Comparison of ENCODE assay signal across 1 cellular context in the genomic region with DNA sequence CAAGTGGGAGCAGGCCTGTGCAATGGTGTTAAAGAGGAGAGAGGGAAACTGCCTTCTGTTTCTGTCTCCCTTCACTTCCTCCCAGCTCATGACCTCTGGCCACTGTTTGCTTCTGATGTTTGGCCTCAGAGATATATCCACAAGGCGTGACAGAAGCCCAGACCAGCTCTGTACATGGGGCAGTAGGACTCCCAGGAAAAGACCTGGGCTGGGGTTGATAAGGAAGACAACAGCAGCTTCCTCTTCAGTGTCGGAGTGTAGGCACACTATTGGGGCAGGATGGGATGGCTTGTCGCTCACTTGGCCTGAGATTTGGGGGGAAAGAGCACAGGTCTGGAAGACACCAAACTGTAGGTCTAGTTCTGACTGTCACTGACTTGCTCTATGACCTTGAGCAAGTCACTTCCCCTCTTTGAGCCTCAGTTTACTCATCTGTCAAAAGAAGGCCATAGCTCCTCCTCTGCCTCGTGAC.
A peak's percentile ranks its signal among the peaks of the same experiment; 100 is the strongest.
TF ChIP-seq lines count a peak whose summit lies in the region.

No MANE protein-coding gene starts in this region.

TF ChIP-seq in K562, 482 proteins besides CTCF, POLR2A, EP300 and RAD21 (continued from another document and continues in another):
- TF ChIP-seq, protein P1, sequence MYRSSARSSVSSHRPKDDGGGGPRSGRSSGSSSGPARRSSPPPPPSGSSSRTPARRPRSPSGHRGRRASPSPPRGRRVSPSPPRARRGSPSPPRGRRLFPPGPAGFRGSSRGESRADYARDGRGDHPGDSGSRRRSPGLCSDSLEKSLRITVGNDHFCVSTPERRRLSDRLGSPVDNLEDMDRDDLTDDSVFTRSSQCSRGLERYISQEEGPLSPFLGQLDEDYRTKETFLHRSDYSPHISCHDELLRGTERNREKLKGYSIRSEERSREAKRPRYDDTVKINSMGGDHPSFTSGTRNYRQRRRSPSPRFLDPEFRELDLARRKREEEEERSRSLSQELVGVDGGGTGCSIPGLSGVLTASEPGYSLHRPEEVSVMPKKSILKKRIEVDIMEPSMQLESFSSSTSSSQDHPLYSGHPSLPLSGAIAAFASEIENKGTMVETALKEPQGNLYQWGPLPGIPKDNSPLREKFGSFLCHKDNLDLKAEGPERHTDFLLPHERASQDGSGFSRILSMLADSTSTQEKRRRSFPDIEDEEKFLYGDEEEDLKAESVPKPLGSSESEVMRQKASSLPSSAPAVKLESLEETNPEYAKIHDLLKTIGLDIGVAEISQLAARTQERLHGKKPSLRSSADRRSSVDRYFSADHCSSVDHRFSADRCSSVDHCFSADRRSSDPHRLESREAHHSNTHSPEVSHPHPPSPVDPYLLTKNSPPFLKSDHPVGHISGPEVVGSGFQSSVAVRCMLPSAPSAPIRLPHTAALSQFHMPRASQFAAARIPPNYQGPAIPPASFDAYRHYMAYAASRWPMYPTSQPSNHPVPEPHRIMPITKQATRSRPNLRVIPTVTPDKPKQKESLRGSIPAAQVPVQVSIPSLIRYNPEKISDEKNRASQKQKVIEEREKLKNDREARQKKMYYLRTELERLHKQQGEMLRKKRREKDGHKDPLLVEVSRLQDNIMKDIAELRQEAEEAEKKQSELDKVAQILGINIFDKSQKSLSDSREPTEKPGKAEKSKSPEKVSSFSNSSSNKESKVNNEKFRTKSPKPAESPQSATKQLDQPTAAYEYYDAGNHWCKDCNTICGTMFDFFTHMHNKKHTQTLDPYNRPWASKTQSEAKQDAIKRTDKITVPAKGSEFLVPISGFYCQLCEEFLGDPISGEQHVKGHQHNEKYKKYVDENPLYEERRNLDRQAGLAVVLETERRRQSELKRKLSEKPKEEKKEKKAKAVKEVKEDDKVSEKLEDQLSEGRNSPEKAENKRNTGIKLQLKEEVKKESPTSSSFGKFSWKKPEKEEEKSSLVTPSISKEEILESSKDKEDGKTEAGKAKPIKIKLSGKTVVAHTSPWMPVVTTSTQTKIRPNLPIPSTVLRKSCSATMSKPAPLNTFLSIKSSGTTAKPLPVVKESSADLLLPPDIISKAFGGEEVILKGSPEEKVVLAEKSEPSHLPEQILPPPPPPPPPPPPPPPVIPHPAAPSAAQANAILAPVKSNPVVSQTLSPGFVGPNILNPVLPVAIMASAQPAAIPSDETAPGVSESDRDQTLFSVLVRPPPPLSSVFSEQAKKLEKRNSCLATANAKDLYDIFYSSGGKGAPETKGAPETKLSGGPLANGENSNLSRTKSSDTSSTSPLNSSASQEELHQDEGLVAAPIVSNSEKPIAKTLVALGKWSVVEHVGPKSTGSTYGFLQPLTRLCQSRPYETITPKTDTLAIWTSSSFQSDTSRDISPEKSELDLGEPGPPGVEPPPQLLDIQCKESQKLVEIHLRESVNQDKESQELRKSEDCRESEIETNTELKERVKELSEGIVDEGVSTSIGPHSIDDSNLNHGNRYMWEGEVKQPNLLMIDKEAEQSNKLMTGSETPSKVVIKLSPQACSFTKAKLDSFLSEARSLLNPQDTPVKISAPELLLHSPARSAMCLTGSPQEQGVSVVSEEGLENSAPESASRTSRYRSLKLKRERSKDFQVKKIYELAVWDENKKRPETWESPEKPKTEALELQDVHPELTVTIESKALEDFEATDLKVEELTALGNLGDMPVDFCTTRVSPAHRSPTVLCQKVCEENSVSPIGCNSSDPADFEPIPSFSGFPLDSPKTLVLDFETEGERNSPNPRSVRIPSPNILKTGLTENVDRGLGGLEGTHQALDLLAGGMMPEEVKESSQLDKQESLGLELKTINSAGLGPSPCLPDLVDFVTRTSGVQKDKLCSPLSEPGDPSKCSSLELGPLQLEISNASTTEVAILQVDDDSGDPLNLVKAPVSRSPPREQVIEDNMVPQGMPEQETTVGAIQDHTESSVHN (IDR thresholded peaks at IDR 0.05; ENCODE audit: borderline replicate concordance in 1 of 2, low read depth in 1 of 2) = no peak
- TF ChIP-seq RBM22 (IDR thresholded peaks at IDR 0.05; ENCODE audit: low read depth, low read length, poor library complexity, severe bottlenecking) (no peak), CEBPB (tag; IDR thresholded peaks at IDR 0.05) (no peak), MAFF (IDR thresholded peaks at IDR 0.05; ENCODE audit: low read length) (no peak), EWSR1 (IDR thresholded peaks at IDR 0.05; ENCODE audit: borderline replicate concordance, low read depth, partially characterized antibody) (no peak), ELF1 (tag; IDR thresholded peaks at IDR 0.05) (no peak), MXI1 (IDR thresholded peaks at IDR 0.05; ENCODE audit: low read depth, low read length) (no peak), FOS (IDR thresholded peaks at IDR 0.05; ENCODE audit: extremely low read depth, insufficient read length) (no peak), GTF2A2 (tag; IDR thresholded peaks at IDR 0.05) (no peak), PHTF2 (CRISPR knock-in tag; IDR thresholded peaks at IDR 0.05) (no peak), SRF (CRISPR knock-in tag; IDR thresholded peaks at IDR 0.05) (no peak), ARNT (IDR thresholded peaks at IDR 0.05) (no peak), BCL6 (CRISPR knock-in tag; IDR thresholded peaks at IDR 0.05) (no peak), NFIC (IDR thresholded peaks at IDR 0.05) (0 out of 2 replicates have a peak, but pooled peaks have one; percentile 9), HDAC8 (tag; IDR thresholded peaks at IDR 0.05) (no peak), STAT5A (IDR thresholded peaks at IDR 0.05; ENCODE audit: borderline replicate concordance, low read length) (0 out of 2 replicates have a peak, but pooled peaks have one; percentile 12), FOXA3 (CRISPR knock-in tag; conservative IDR thresholded peaks at IDR 0.05 in 1 of 2, IDR thresholded peaks at IDR 0.05 in 1 of 2) (peak in 1 of 2 experiments; percentile 55; a peak in 2 of 4 replicates), ZNF143 (CRISPR knock-in tag; IDR thresholded peaks at IDR 0.05) (no peak), FUS (optimal IDR thresholded peaks at IDR 0.05; ENCODE audit: low read depth, low read length) (no peak), NFIX (CRISPR knock-in tag; IDR thresholded peaks at IDR 0.05; ENCODE audit: low read depth) (no peak), BRD9 (IDR thresholded peaks at IDR 0.05; ENCODE audit: low read depth, partially characterized antibody) (no peak)
- TF ChIP-seq, protein P2, sequence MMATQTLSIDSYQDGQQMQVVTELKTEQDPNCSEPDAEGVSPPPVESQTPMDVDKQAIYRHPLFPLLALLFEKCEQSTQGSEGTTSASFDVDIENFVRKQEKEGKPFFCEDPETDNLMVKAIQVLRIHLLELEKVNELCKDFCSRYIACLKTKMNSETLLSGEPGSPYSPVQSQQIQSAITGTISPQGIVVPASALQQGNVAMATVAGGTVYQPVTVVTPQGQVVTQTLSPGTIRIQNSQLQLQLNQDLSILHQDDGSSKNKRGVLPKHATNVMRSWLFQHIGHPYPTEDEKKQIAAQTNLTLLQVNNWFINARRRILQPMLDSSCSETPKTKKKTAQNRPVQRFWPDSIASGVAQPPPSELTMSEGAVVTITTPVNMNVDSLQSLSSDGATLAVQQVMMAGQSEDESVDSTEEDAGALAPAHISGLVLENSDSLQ (IDR thresholded peaks at IDR 0.05) = peak; percentile 22; the same call in 1 of the 2 replicates
- TF ChIP-seq, protein P3, sequence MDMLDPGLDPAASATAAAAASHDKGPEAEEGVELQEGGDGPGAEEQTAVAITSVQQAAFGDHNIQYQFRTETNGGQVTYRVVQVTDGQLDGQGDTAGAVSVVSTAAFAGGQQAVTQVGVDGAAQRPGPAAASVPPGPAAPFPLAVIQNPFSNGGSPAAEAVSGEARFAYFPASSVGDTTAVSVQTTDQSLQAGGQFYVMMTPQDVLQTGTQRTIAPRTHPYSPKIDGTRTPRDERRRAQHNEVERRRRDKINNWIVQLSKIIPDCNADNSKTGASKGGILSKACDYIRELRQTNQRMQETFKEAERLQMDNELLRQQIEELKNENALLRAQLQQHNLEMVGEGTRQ (CRISPR knock-in tag; IDR thresholded peaks at IDR 0.05) = no peak
- TF ChIP-seq, protein P4, sequence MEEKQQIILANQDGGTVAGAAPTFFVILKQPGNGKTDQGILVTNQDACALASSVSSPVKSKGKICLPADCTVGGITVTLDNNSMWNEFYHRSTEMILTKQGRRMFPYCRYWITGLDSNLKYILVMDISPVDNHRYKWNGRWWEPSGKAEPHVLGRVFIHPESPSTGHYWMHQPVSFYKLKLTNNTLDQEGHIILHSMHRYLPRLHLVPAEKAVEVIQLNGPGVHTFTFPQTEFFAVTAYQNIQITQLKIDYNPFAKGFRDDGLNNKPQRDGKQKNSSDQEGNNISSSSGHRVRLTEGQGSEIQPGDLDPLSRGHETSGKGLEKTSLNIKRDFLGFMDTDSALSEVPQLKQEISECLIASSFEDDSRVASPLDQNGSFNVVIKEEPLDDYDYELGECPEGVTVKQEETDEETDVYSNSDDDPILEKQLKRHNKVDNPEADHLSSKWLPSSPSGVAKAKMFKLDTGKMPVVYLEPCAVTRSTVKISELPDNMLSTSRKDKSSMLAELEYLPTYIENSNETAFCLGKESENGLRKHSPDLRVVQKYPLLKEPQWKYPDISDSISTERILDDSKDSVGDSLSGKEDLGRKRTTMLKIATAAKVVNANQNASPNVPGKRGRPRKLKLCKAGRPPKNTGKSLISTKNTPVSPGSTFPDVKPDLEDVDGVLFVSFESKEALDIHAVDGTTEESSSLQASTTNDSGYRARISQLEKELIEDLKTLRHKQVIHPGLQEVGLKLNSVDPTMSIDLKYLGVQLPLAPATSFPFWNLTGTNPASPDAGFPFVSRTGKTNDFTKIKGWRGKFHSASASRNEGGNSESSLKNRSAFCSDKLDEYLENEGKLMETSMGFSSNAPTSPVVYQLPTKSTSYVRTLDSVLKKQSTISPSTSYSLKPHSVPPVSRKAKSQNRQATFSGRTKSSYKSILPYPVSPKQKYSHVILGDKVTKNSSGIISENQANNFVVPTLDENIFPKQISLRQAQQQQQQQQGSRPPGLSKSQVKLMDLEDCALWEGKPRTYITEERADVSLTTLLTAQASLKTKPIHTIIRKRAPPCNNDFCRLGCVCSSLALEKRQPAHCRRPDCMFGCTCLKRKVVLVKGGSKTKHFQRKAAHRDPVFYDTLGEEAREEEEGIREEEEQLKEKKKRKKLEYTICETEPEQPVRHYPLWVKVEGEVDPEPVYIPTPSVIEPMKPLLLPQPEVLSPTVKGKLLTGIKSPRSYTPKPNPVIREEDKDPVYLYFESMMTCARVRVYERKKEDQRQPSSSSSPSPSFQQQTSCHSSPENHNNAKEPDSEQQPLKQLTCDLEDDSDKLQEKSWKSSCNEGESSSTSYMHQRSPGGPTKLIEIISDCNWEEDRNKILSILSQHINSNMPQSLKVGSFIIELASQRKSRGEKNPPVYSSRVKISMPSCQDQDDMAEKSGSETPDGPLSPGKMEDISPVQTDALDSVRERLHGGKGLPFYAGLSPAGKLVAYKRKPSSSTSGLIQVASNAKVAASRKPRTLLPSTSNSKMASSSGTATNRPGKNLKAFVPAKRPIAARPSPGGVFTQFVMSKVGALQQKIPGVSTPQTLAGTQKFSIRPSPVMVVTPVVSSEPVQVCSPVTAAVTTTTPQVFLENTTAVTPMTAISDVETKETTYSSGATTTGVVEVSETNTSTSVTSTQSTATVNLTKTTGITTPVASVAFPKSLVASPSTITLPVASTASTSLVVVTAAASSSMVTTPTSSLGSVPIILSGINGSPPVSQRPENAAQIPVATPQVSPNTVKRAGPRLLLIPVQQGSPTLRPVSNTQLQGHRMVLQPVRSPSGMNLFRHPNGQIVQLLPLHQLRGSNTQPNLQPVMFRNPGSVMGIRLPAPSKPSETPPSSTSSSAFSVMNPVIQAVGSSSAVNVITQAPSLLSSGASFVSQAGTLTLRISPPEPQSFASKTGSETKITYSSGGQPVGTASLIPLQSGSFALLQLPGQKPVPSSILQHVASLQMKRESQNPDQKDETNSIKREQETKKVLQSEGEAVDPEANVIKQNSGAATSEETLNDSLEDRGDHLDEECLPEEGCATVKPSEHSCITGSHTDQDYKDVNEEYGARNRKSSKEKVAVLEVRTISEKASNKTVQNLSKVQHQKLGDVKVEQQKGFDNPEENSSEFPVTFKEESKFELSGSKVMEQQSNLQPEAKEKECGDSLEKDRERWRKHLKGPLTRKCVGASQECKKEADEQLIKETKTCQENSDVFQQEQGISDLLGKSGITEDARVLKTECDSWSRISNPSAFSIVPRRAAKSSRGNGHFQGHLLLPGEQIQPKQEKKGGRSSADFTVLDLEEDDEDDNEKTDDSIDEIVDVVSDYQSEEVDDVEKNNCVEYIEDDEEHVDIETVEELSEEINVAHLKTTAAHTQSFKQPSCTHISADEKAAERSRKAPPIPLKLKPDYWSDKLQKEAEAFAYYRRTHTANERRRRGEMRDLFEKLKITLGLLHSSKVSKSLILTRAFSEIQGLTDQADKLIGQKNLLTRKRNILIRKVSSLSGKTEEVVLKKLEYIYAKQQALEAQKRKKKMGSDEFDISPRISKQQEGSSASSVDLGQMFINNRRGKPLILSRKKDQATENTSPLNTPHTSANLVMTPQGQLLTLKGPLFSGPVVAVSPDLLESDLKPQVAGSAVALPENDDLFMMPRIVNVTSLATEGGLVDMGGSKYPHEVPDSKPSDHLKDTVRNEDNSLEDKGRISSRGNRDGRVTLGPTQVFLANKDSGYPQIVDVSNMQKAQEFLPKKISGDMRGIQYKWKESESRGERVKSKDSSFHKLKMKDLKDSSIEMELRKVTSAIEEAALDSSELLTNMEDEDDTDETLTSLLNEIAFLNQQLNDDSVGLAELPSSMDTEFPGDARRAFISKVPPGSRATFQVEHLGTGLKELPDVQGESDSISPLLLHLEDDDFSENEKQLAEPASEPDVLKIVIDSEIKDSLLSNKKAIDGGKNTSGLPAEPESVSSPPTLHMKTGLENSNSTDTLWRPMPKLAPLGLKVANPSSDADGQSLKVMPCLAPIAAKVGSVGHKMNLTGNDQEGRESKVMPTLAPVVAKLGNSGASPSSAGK (IDR thresholded peaks at IDR 0.05) = peak; percentile 36; the same call in 1 of the 2 replicates
- TF ChIP-seq, protein P5, sequence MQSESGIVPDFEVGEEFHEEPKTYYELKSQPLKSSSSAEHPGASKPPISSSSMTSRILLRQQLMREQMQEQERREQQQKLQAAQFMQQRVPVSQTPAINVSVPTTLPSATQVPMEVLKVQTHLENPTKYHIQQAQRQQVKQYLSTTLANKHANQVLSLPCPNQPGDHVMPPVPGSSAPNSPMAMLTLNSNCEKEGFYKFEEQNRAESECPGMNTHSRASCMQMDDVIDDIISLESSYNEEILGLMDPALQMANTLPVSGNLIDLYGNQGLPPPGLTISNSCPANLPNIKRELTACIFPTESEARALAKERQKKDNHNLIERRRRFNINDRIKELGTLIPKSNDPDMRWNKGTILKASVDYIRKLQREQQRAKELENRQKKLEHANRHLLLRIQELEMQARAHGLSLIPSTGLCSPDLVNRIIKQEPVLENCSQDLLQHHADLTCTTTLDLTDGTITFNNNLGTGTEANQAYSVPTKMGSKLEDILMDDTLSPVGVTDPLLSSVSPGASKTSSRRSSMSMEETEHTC (IDR thresholded peaks at IDR 0.05) = no peak
- TF ChIP-seq, protein P6, sequence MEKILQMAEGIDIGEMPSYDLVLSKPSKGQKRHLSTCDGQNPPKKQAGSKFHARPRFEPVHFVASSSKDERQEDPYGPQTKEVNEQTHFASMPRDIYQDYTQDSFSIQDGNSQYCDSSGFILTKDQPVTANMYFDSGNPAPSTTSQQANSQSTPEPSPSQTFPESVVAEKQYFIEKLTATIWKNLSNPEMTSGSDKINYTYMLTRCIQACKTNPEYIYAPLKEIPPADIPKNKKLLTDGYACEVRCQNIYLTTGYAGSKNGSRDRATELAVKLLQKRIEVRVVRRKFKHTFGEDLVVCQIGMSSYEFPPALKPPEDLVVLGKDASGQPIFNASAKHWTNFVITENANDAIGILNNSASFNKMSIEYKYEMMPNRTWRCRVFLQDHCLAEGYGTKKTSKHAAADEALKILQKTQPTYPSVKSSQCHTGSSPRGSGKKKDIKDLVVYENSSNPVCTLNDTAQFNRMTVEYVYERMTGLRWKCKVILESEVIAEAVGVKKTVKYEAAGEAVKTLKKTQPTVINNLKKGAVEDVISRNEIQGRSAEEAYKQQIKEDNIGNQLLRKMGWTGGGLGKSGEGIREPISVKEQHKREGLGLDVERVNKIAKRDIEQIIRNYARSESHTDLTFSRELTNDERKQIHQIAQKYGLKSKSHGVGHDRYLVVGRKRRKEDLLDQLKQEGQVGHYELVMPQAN (IDR thresholded peaks at IDR 0.05; ENCODE audit: borderline replicate concordance) = no peak
